15 cellular contexts compared by ENCODE assay signal in genomic region chr11:126459691-126460404, GRCh38.
DNase-seq lines count a peak whose midpoint lies in the region; TF ChIP-seq lines count a peak whose summit lies in the region.
"Had no signal": no experiment of that assay in that cellular context is flagged by ENCODE, and none has a peak within 500 bp of the region (broad histone marks: within the 10 kb centered on the region; RNA-seq: fewer than 3 reads in every experiment).

No MANE protein-coding gene starts in this region.

- peak overlapping the region; percentile 19 for H3K27ac ChIP-seq in caudate nucleus (ENCODE audit: low read depth, low read length)
- H3K27ac ChIP-seq: 22Rv1 had no signal

- in situ Hi-C loops in GM13977 (cut with MboI; ENCODE audit: low pct_unique_long_range_greater_than_20kb, low sequenced_read_pairs, unreplicated experiment): no loop called here

- TF ChIP-seq CTCF in GM13977 (IDR thresholded peaks at IDR 0.05; ENCODE audit: extremely low read depth, insufficient read depth, missing control alignments): no peak

- DNase-seq in DMS79 treated with DMSO at 0.1 percent for 48 hours (lab: John Stamatoyannopoulos, UW) (peak; percentile 72), DMS79 (lab: John Stamatoyannopoulos, UW) (no peak), caudate nucleus (lab: John Stamatoyannopoulos, UW) (peak in 21 of 61 donors; percentile 12 to 60 (median 31)), iris pigment epithelial cell (ENCODE audit: low read depth) (peak; percentile 48), superior temporal gyrus (ENCODE audit: extremely low spot score) (peak; percentile 83), HK-2 (ENCODE audit: unreplicated experiment) (no peak), GM13977 (ENCODE audit: low spot score) (no peak), NK-92 (lab: John Stamatoyannopoulos, UW; ENCODE audit: unreplicated experiment) (no peak)
- DNase-seq: activated CD4-positive, alpha-beta memory T cell treated with anti-CD3 and anti-CD28 coated beads, Interleukin-2, amount 10 ng/mL, durations not matched to agents 7 days and 5 days; cerebellar nuclear complex; erythroblast; immature natural killer cell; MG63; NCI-H2107 had no signal

Comparison
In these comparisons a context has a peak if more than half of its experiments do, and no peak if none do; other contexts are left out.
1. DNase-seq: peak in DMS79 treated with DMSO at 0.1 percent for 48 hours (single experiment), iris pigment epithelial cell (single experiment) and superior temporal gyrus (single experiment); none in DMS79 (single experiment), HK-2 (single experiment), GM13977 (single experiment) and NK-92 (single experiment).